7 cellular contexts compared by ENCODE assay signal in genomic region chr17:13601317-13601775, GRCh38. TPM values are rescaled to one million over a fixed set of nuclear protein-coding genes. Genes with fewer than 3 reads are reported as not detected.
DNase-seq lines count a peak whose midpoint lies in the region; ATAC-seq and TF ChIP-seq lines count a peak whose summit lies in the region.

No MANE protein-coding gene starts in this region.

- H3K27me3 ChIP-seq in stomach: peaks cover 16 to 91% (median 40%) of the 10 kb centered on the region in 3 donors

- DNase-seq in astrocyte of the spinal cord (ENCODE audit: low read depth, low spot score): peak; percentile 19
- peak; percentile 70 for DNase-seq in left kidney (ENCODE audit: low read depth, low spot score)
- DNase-seq in stomach: no peak
- no peak for DNase-seq in HPDE6-E6E7 (ENCODE audit: extremely low spot score)
- no peak for DNase-seq in NCI-H510A treated with DMSO at 0.1 percent for 48 hours (lab: John Stamatoyannopoulos, UW)

- TF ChIP-seq RAD21 in Ishikawa (IDR thresholded peaks at IDR 0.05; ENCODE audit: low read depth): no peak

- ATAC-seq in GM19467 (IDR thresholded peaks at IDR 0.05; ENCODE audit: unreplicated experiment): no peak

- no peak for TF ChIP-seq POLR2A in stomach (IDR thresholded peaks at IDR 0.05)

- TF ChIP-seq CTCF in astrocyte of the spinal cord (IDR thresholded peaks at IDR 0.05; ENCODE audit: low read depth, low read length): no peak
- no peak for TF ChIP-seq CTCF in stomach (IDR thresholded peaks at IDR 0.05)

- H3K4me3 ChIP-seq in astrocyte of the spinal cord (ENCODE audit: low read depth, low read length): peak overlapping the region; percentile 86
- peak overlapping the region; percentile 41 to 47 (median 44) for H3K4me3 ChIP-seq in stomach

- intact Hi-C loops in stomach (cut with DNase I; ENCODE audit: low total_unique reads): no loop called here

- H3K36me3 ChIP-seq in stomach: no peaks in the 10 kb centered on the region

- in situ Hi-C loops in astrocyte of the spinal cord (cut with HindIII; ENCODE audit: low sequenced_read_pairs): no loop called here

- TF ChIP-seq EP300 in Ishikawa (IDR thresholded peaks at IDR 0.05; ENCODE audit: borderline replicate concordance) (no peak), stomach (IDR thresholded peaks at IDR 0.05) (no peak)

- peak overlapping the region; percentile 18 to 74 (median 42) for H3K27ac ChIP-seq in stomach

- 0 to 2% (median 1%) methylated on average over 8 to 48 of the region's 48 CpGs for WGBS in stomach, 5 donors

- peaks cover 15 to 24% (median 21%) of the 10 kb centered on the region in 4 donors for H3K4me1 ChIP-seq in stomach

- H3K9me3 ChIP-seq in stomach: no peaks in the 10 kb centered on the region

TF ChIP-seq in Ishikawa, 13 proteins besides CTCF, POLR2A, EP300 and RAD21:
- TF ChIP-seq CEBPB (IDR thresholded peaks at IDR 0.05) (no peak), TEAD4 (IDR thresholded peaks at IDR 0.05) (no peak), ZBTB7A (IDR thresholded peaks at IDR 0.05; ENCODE audit: low read depth) (0 out of 2 replicates have a peak, but pooled peaks have one; percentile 6), CREB1 (IDR thresholded peaks at IDR 0.05; ENCODE audit: low read depth) (no peak)
- TF ChIP-seq, protein P1, sequence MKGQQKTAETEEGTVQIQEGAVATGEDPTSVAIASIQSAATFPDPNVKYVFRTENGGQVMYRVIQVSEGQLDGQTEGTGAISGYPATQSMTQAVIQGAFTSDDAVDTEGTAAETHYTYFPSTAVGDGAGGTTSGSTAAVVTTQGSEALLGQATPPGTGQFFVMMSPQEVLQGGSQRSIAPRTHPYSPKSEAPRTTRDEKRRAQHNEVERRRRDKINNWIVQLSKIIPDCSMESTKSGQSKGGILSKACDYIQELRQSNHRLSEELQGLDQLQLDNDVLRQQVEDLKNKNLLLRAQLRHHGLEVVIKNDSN (IDR thresholded peaks at IDR 0.05): no peak

RNA-seq across cellular contexts. Expression of gene HS3ST3A1, which starts 0.4 kb away (rescaled TPM):
- total RNA-seq in stomach: 10 to 100 TPM in 1 of 5 donors, 1 to 10 TPM in 3, not detected in 1; 1.8 to 10.7 (median 5.8) TPM
- polyA plus RNA-seq in stomach: 1 to 10 TPM in 1 of 3 donors, under 1 TPM in 2; 0.56 to 1.1 (median 0.63) TPM

Comparison
In these comparisons a context has a peak if more than half of its experiments do, and no peak if none do; other contexts are left out.
1. DNase-seq: peak in astrocyte of the spinal cord (single experiment) and left kidney (single experiment); none in stomach (single experiment), HPDE6-E6E7 (single experiment) and NCI-H510A treated with DMSO at 0.1 percent for 48 hours (single experiment).